Comparison of ENCODE assay signal across 23 cellular contexts in the genomic region with DNA sequence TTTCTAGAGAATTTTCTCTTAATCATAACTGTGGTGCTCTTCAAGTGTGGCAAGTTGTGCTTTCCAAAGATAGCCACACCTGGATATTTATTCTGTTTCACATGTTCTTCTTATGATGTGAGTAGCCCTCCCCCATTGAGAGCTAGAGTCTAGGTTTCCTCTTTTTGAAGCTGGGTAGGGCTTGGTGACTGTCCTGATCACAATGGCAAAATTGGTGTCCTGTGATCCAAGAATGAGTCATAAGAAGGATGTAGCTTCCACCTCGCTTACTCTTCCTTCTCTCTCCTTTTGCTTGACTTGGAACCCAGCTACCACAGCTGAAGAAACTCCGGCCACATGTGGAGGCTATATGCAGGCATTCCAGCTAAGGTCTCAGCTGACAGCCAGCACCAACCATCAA. TPM values are rescaled to one million over a fixed set of nuclear protein-coding genes. Genes with fewer than 3 reads are reported as not detected.
DNase-seq lines count a peak whose midpoint lies in the region; ATAC-seq, FAIRE-seq and TF ChIP-seq lines count a peak whose summit lies in the region.
"Had no signal": no experiment of that assay in that cellular context is flagged by ENCODE, and none has a peak within 500 bp of the region (broad histone marks: within the 10 kb centered on the region; RNA-seq: fewer than 3 reads in every experiment).

No MANE protein-coding gene starts in this region.

- FAIRE-seq in urothelium cell line (lab: Jason Lieb, UNC): no peak
- FAIRE-seq: A549, endothelial cell of umbilical vein, GM12892 had no signal

- no peaks in the 10 kb centered on the region for H3K36me3 Mint-ChIP-seq in activated naive CD8-positive, alpha-beta T cell treated with anti-CD3 and anti-CD28 coated beads, Interleukin-2, amount 50 U/mL, for 24 hours (ENCODE audit: low read depth)
- H3K36me3 Mint-ChIP-seq in activated naive CD8-positive, alpha-beta T cell treated with anti-CD3 and anti-CD28 coated beads for 36 hours: no peaks in the 10 kb centered on the region
- H3K36me3 Mint-ChIP-seq: CD8-positive, alpha-beta T cell had no signal

- H3K4me1 Mint-ChIP-seq in activated naive CD8-positive, alpha-beta T cell treated with anti-CD3 and anti-CD28 coated beads, Interleukin-2, amount 50 U/mL, for 24 hours: peaks cover 10% of the 10 kb centered on the region
- peaks cover 7% of the 10 kb centered on the region for H3K4me1 Mint-ChIP-seq in activated naive CD8-positive, alpha-beta T cell treated with anti-CD3 and anti-CD28 coated beads for 36 hours

- H3K27me3 Mint-ChIP-seq in activated naive CD8-positive, alpha-beta T cell treated with anti-CD3 and anti-CD28 coated beads, Interleukin-2, amount 50 U/mL, for 24 hours: peaks cover 1% of the 10 kb centered on the region
- H3K27me3 Mint-ChIP-seq in activated naive CD8-positive, alpha-beta T cell treated with anti-CD3 and anti-CD28 coated beads for 36 hours: no peaks in the 10 kb centered on the region

- no peaks in the 10 kb centered on the region for H3K9me3 Mint-ChIP-seq in activated naive CD8-positive, alpha-beta T cell treated with anti-CD3 and anti-CD28 coated beads, Interleukin-2, amount 50 U/mL, for 24 hours
- no peaks in the 10 kb centered on the region for H3K9me3 Mint-ChIP-seq in activated naive CD8-positive, alpha-beta T cell treated with anti-CD3 and anti-CD28 coated beads for 36 hours
- H3K9me3 Mint-ChIP-seq: CD8-positive, alpha-beta T cell had no signal

- no peak for DNase-seq in activated naive CD8-positive, alpha-beta T cell treated with anti-CD3 and anti-CD28 coated beads, Interleukin-2, amount 50 U/mL, for 24 hours
- no peak for DNase-seq in activated naive CD8-positive, alpha-beta T cell treated with anti-CD3 and anti-CD28 coated beads for 36 hours
- peak; percentile 54 for DNase-seq in NB4 (ENCODE audit: low read depth)
- DNase-seq in fibroblast of mammary gland (ENCODE audit: low read depth): peak; percentile 56
- peak; percentile 20 for DNase-seq in urothelium cell line (ENCODE audit: low spot score)
- no peak for DNase-seq in SW 1271 (lab: John Stamatoyannopoulos, UW)
- DNase-seq in DMS53 treated with DMSO at 0.1 percent for 48 hours (lab: John Stamatoyannopoulos, UW; ENCODE audit: unreplicated experiment): no peak
- DNase-seq in RWPE1 (ENCODE audit: low spot score): no peak
- DNase-seq: activated effector memory CD4-positive, alpha-beta T cell treated with Interleukin-2 at 50 U/mL for 16 hours; amygdala; CD8-positive, alpha-beta T cell; glutamatergic neuron; KBM-7; NCI-H1694 treated with DMSO at 0.1 percent for 48 hours; NCI-H446; nucleus accumbens; stimulated activated CD4-positive, alpha-beta T cell treated with anti-CD3 and anti-CD28 coated beads, Interleukin-4, amount 100 ng/mL, for 24 hours; tibial artery had no signal

- H3K4me3 ChIP-seq in NB4 (ENCODE audit: low read depth, low read length): no peak overlapping the region
- no peak overlapping the region for H3K4me3 ChIP-seq in fibroblast of mammary gland (ENCODE audit: control insufficient read depth, low read depth, low read length)
- H3K4me3 ChIP-seq: A549, HAP-1, tibial artery had no signal

- no peak overlapping the region for H3K27ac ChIP-seq in RWPE1
- H3K27ac ChIP-seq: A549, tibial artery had no signal

- TF ChIP-seq POLR2A in NB4 (IDR thresholded peaks at IDR 0.05; ENCODE audit: extremely low read depth, insufficient read length): no peak

- TF ChIP-seq CTCF in NB4 (IDR thresholded peaks at IDR 0.05; ENCODE audit: low read depth, low read length) (no peak), fibroblast of mammary gland (conservative IDR thresholded peaks at IDR 0.05; ENCODE audit: control insufficient read depth, insufficient read depth, low read depth, low read length) (no peak), RWPE1 (conservative IDR thresholded peaks at IDR 0.05; ENCODE audit: low read depth) (no peak)

- ATAC-seq in activated naive CD8-positive, alpha-beta T cell treated with anti-CD3 and anti-CD28 coated beads, Interleukin-2, amount 50 U/mL, for 24 hours: peak; percentile 11
- ATAC-seq: A549; CD8-positive, alpha-beta T cell; sciatic nerve had no signal

- POLR2A ChIA-PET in RWPE1 (lab: Yijun Ruan, JAX; ENCODE audit: low non-redundant PET): no interaction called here

- no peak overlapping the region for H3K4me3 Mint-ChIP-seq in activated naive CD8-positive, alpha-beta T cell treated with anti-CD3 and anti-CD28 coated beads, Interleukin-2, amount 50 U/mL, for 24 hours
- no peak overlapping the region for H3K4me3 Mint-ChIP-seq in activated naive CD8-positive, alpha-beta T cell treated with anti-CD3 and anti-CD28 coated beads for 36 hours
- H3K4me3 Mint-ChIP-seq: CD8-positive, alpha-beta T cell had no signal

- H3K27ac Mint-ChIP-seq in activated naive CD8-positive, alpha-beta T cell treated with anti-CD3 and anti-CD28 coated beads, Interleukin-2, amount 50 U/mL, for 24 hours: peak overlapping the region; percentile 5
- H3K27ac Mint-ChIP-seq in activated naive CD8-positive, alpha-beta T cell treated with anti-CD3 and anti-CD28 coated beads for 36 hours: no peak overlapping the region
- H3K27ac Mint-ChIP-seq: CD8-positive, alpha-beta T cell had no signal

- CTCF ChIA-PET in RWPE1 (lab: Yijun Ruan, JAX): no interaction called here

RNA-seq across cellular contexts. Expression of a gene that starts 7.4 kb away (rescaled TPM):
- total RNA-seq in activated naive CD8-positive, alpha-beta T cell treated with anti-CD3 and anti-CD28 coated beads for 36 hours: 10 to 100 TPM; 74.9 to 77.7 TPM

Comparison
In these comparisons a context has a peak if more than half of its experiments do, and no peak if none do; other contexts are left out.
1. DNase-seq: peak in NB4 (single experiment), fibroblast of mammary gland (single experiment) and urothelium cell line (single experiment); none in activated naive CD8-positive, alpha-beta T cell treated with anti-CD3 and anti-CD28 coated beads, Interleukin-2, amount 50 U/mL, for 24 hours (single experiment), activated naive CD8-positive, alpha-beta T cell treated with anti-CD3 and anti-CD28 coated beads for 36 hours (single experiment), SW 1271 (0 of 2), DMS53 treated with DMSO at 0.1 percent for 48 hours (single experiment) and RWPE1 (single experiment).